In genomic region chr2:209973328-209973727, GRCh38 we compare ENCODE assay signal across 1 cellular context.
TF ChIP-seq lines count a peak whose summit lies in the region.

No MANE protein-coding gene starts in this region.

TF ChIP-seq in SK-N-SH treated with all-trans-retinoic acid at 6 μM for 48 hours, 23 proteins besides CTCF, POLR2A, EP300 and RAD21 (continued from another document):
- TF ChIP-seq ZFP30 (CRISPR knock-in tag; IDR thresholded peaks at IDR 0.05) (no peak), ZFP3 (CRISPR knock-in tag; IDR thresholded peaks at IDR 0.05) (no peak), CREB5 (CRISPR knock-in tag; IDR thresholded peaks at IDR 0.05; ENCODE audit: low read depth) (no peak), ZNF70 (CRISPR knock-in tag; IDR thresholded peaks at IDR 0.05) (no peak), PATZ1 (CRISPR knock-in tag; IDR thresholded peaks at IDR 0.05; ENCODE audit: borderline replicate concordance) (no peak), RARB (CRISPR knock-in tag; IDR thresholded peaks at IDR 0.05) (no peak), ZNF565 (CRISPR knock-in tag; conservative IDR thresholded peaks at IDR 0.05; ENCODE audit: low read depth) (no peak), GLIS3 (CRISPR knock-in tag; IDR thresholded peaks at IDR 0.05) (no peak)
